21 cellular contexts compared by ENCODE assay signal in the genomic region with DNA sequence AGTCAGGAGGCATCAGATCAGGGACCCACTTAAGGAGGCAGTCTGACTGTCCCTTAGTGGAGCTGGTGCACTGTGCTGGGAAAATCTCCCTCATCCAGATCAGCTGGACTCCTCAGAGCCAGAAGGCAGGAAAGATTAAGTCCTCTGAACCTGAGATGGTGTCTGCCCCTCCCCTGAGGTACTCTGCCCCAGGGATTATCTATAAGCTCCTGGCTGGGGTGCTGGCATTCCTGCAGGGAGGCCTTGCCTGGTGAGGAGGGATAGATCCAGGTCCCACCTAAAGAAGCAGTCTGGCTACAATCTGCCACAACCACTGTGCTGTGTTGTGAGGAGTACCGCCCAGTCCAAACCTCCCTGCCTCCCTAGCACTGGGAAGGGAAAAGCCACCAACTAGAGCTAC.
DNase-seq lines count a peak whose midpoint lies in the region; ATAC-seq, FAIRE-seq and TF ChIP-seq lines count a peak whose summit lies in the region.
"Had no signal": no experiment of that assay in that cellular context is flagged by ENCODE, and none has a peak within 500 bp of the region (broad histone marks: within the 10 kb centered on the region; RNA-seq: fewer than 3 reads in every experiment).

No MANE protein-coding gene starts in this region.

- no peaks in the 10 kb centered on the region for H3K9me3 ChIP-seq in endodermal cell (ENCODE audit: control insufficient read depth, low read length)
- no peaks in the 10 kb centered on the region for H3K9me3 ChIP-seq in sigmoid colon
- H3K9me3 ChIP-seq: HAP-1 had no signal

- H3K36me3 Mint-ChIP-seq in endodermal cell (ENCODE audit: low read depth), result no peaks in the 10 kb centered on the region
- H3K36me3 Mint-ChIP-seq: CD14-positive monocyte; CD4-positive, alpha-beta memory T cell had no signal

- TF ChIP-seq EP300 in sigmoid colon (IDR thresholded peaks at IDR 0.05), result no peak

- FAIRE-seq in D721Med (lab: Jason Lieb, UNC), result peak; percentile 88
- FAIRE-seq: G401.6, GM12891, GM19239 had no signal

- H3K27ac Mint-ChIP-seq in endodermal cell, result no peak overlapping the region
- H3K27ac Mint-ChIP-seq: CD14-positive monocyte; CD4-positive, alpha-beta memory T cell had no signal

- H3K4me3 Mint-ChIP-seq in endodermal cell, result no peak overlapping the region
- H3K4me3 Mint-ChIP-seq: CD14-positive monocyte; CD4-positive, alpha-beta memory T cell had no signal

- 94 to 100% methylated on average over 1 of the region's 1 CpG for WGBS in endodermal cell (ENCODE audit: insufficient coverage in 1 of 2, insufficient read length in 1 of 2), 2 experiments
- 97 to 100% methylated on average over 1 of the region's 1 CpG for whole genome bisulfite sequencing in sigmoid colon, 2 donors

- peaks cover 15% of the 10 kb centered on the region for H3K4me1 Mint-ChIP-seq in endodermal cell
- H3K4me1 Mint-ChIP-seq: CD14-positive monocyte had no signal

- intact Hi-C loops in sigmoid colon (cut with DNase I), result no loop called here

- TF ChIP-seq POLR2A in sigmoid colon (IDR thresholded peaks at IDR 0.05), result no peak

- no peaks in the 10 kb centered on the region for H3K27me3 Mint-ChIP-seq in endodermal cell (ENCODE audit: insufficient read depth)

- TF ChIP-seq CTCF in D721Med (IDR thresholded peaks at IDR 0.05; ENCODE audit: insufficient read depth, missing control alignments), result no peak
- no peak for TF ChIP-seq CTCF in endodermal cell (conservative IDR thresholded peaks at IDR 0.05)
- no peak for TF ChIP-seq CTCF in retinal pigment epithelial cell (conservative IDR thresholded peaks at IDR 0.05; ENCODE audit: low read depth, low read length)
- no peak for TF ChIP-seq CTCF in sigmoid colon (IDR thresholded peaks at IDR 0.05)

- H3K27ac ChIP-seq in endodermal cell (ENCODE audit: low read depth, low read length) (no peak overlapping the region), sigmoid colon (no peak overlapping the region)
- H3K27ac ChIP-seq: BLaER1, HL-60 had no signal

- ATAC-seq in HG03175 (IDR thresholded peaks at IDR 0.05; ENCODE audit: unreplicated experiment), result no peak

- H3K36me3 ChIP-seq in endodermal cell (ENCODE audit: control insufficient read depth, insufficient read depth, low read length) (no peaks in the 10 kb centered on the region), sigmoid colon (no peaks in the 10 kb centered on the region)
- H3K36me3 ChIP-seq: BLaER1, HAP-1 had no signal

- H3K4me3 ChIP-seq in endodermal cell (ENCODE audit: low read length) (peak overlapping the region; percentile 30), retinal pigment epithelial cell (ENCODE audit: low read length) (no peak overlapping the region), sigmoid colon (no peak overlapping the region)
- H3K4me3 ChIP-seq: BLaER1, HAP-1 had no signal

- peaks cover 8% of the 10 kb centered on the region for H3K4me1 ChIP-seq in endodermal cell (ENCODE audit: control insufficient read depth, insufficient read depth, low read length)
- H3K4me1 ChIP-seq in sigmoid colon, result no peaks in the 10 kb centered on the region
- H3K4me1 ChIP-seq: BLaER1, HAP-1 had no signal

- H3K9me3 Mint-ChIP-seq in endodermal cell, result peaks cover 13% of the 10 kb centered on the region

- no peaks in the 10 kb centered on the region for H3K27me3 ChIP-seq in endodermal cell (ENCODE audit: control insufficient read depth, insufficient read depth, low read length, poor library complexity, severe bottlenecking)
- H3K27me3 ChIP-seq in sigmoid colon, result no peaks in the 10 kb centered on the region
- H3K27me3 ChIP-seq: BLaER1 had no signal

- DNase-seq in D721Med (ENCODE audit: insufficient read length, low spot score) (peak; percentile 42), NCI-H82 (lab: John Stamatoyannopoulos, UW) (peak; percentile 100), endodermal cell (peak; percentile 61), retinal pigment epithelial cell (ENCODE audit: low read depth) (peak; percentile 30), sigmoid colon (no peak), NCI-H2029 treated with DMSO at 0.1 percent for 48 hours (lab: John Stamatoyannopoulos, UW) (no peak), putamen (ENCODE audit: low spot score) (no peak)
- DNase-seq: 8988T; CD4-positive, alpha-beta memory T cell; DMS 273 treated with DMSO at 0.1 percent for 48 hours; DMS53; DND-41; EL had no signal

- no peak overlapping the region for H3K9ac ChIP-seq in endodermal cell (ENCODE audit: extremely low read depth, low read length, poor library complexity, severe bottlenecking)
- H3K9ac ChIP-seq: BLaER1 had no signal

Comparison
In these comparisons a context has a peak if more than half of its experiments do, and no peak if none do; other contexts are left out.
1. DNase-seq: peak in D721Med (single experiment), NCI-H82 (single experiment), endodermal cell (single experiment) and retinal pigment epithelial cell (single experiment); none in sigmoid colon (single experiment), NCI-H2029 treated with DMSO at 0.1 percent for 48 hours (single experiment) and putamen (single experiment).